8 cellular contexts compared by ENCODE assay signal in the genomic region with DNA sequence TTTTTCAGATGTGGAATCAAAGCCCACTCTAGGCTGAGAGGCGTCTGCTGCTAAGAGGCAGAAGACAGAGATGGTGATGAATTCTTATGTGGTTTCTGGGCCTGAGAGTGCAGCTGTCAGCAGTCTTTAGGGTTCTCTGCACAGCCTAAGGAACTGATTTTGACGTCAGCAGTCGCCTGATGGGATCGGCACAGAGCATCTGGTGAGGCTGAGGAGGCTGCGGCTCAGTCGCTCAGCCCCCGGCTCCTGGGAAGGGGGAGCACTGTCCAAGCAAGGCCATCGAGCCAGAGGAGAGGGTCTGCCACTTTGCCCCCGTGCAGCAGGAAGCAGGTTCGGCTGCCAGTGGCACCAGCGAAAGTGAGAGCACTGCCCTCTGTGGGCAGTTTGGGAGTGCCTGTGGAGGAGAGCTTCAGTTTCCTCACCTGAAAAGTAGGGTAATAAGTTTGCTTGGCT.
A peak's percentile ranks its signal among the peaks of the same experiment; 100 is the strongest.
DNase-seq lines count a peak whose midpoint lies in the region; ATAC-seq and TF ChIP-seq lines count a peak whose summit lies in the region.

No MANE protein-coding gene starts in this region.

- H3K4me3 Mint-ChIP-seq in immature natural killer cell, result no peak overlapping the region
- no peak overlapping the region for H3K4me3 Mint-ChIP-seq in stimulated activated memory B cell treated with anti-CD40 and anti-IgM and Interleukin-4, amounts not matched to agents 10 μg/mL and 1 μg/mL and 100 μg/mL, for 72 hours

- H3K36me3 ChIP-seq in adipocyte (ENCODE audit: control insufficient read depth, insufficient read depth, low read length, severe bottlenecking), result no peaks in the 10 kb centered on the region

- peak; percentile 45 for TF ChIP-seq CTCF in AG10803 (conservative IDR thresholded peaks at IDR 0.05; ENCODE audit: low read length)

- H3K27ac Mint-ChIP-seq in immature natural killer cell, result no peak overlapping the region
- no peak overlapping the region for H3K27ac Mint-ChIP-seq in stimulated activated memory B cell treated with anti-CD40 and anti-IgM and Interleukin-4, amounts not matched to agents 10 μg/mL and 1 μg/mL and 100 μg/mL, for 72 hours

- no peaks in the 10 kb centered on the region for H3K27me3 Mint-ChIP-seq in immature natural killer cell (ENCODE audit: low read depth in 3 of 3)
- H3K27me3 Mint-ChIP-seq in stimulated activated memory B cell treated with anti-CD40 and anti-IgM and Interleukin-4, amounts not matched to agents 10 μg/mL and 1 μg/mL and 100 μg/mL, for 72 hours, result no peaks in the 10 kb centered on the region

- peaks cover 83% of the 10 kb centered on the region for H3K4me1 ChIP-seq in adipocyte (ENCODE audit: control insufficient read depth, insufficient read depth, low read length)

- no peaks in the 10 kb centered on the region for H3K9me3 Mint-ChIP-seq in immature natural killer cell
- no peaks in the 10 kb centered on the region for H3K9me3 Mint-ChIP-seq in stimulated activated memory B cell treated with anti-CD40 and anti-IgM and Interleukin-4, amounts not matched to agents 10 μg/mL and 1 μg/mL and 100 μg/mL, for 72 hours

- peak; percentile 70 for DNase-seq in AG10803 (ENCODE audit: low read depth)
- DNase-seq in KBM-7, result peak; percentile 51
- no peak for DNase-seq in adipocyte (ENCODE audit: low read depth)
- peak in 2 of 3 donors; percentile 5 to 9 for DNase-seq in immature natural killer cell
- no peak for DNase-seq in mesenteric fat pad (ENCODE audit: low spot score)
- DNase-seq in LoVo (ENCODE audit: low spot score), result no peak

- H3K27me3 ChIP-seq in adipocyte (replicated peaks; ENCODE audit: control insufficient read depth, insufficient read depth, low read length), result no peaks in the 10 kb centered on the region

- H3K4me3 ChIP-seq in AG10803 (ENCODE audit: low read length) (no peak overlapping the region), adipocyte (ENCODE audit: low read length) (no peak overlapping the region)

- peak; percentile 59 for ATAC-seq in stimulated activated memory B cell treated with anti-CD40 and anti-IgM and Interleukin-4, amounts not matched to agents 10 μg/mL and 1 μg/mL and 100 μg/mL, for 72 hours
- ATAC-seq in HG02763 (IDR thresholded peaks at IDR 0.05; ENCODE audit: unreplicated experiment), result no peak

- H3K4me1 Mint-ChIP-seq in immature natural killer cell, result peaks cover 0 to 15% of the 10 kb centered on the region in 2 donors
- no peaks in the 10 kb centered on the region for H3K4me1 Mint-ChIP-seq in stimulated activated memory B cell treated with anti-CD40 and anti-IgM and Interleukin-4, amounts not matched to agents 10 μg/mL and 1 μg/mL and 100 μg/mL, for 72 hours

- peaks cover 0 to 3% (median 0%) of the 10 kb centered on the region in 3 donors for H3K36me3 Mint-ChIP-seq in immature natural killer cell
- H3K36me3 Mint-ChIP-seq in stimulated activated memory B cell treated with anti-CD40 and anti-IgM and Interleukin-4, amounts not matched to agents 10 μg/mL and 1 μg/mL and 100 μg/mL, for 72 hours, result peaks cover 7% of the 10 kb centered on the region

- in situ Hi-C loops in KBM-7 (cut with MboI; ENCODE audit: low pct_unique_long_range_greater_than_20kb, low sequenced_read_pairs), result no loop called here

- peak overlapping the region; percentile 74 for H3K9ac ChIP-seq in adipocyte (ENCODE audit: low read length)

- H3K9me3 ChIP-seq in adipocyte (ENCODE audit: control insufficient read depth, low read length), result no peaks in the 10 kb centered on the region

Comparison
In these comparisons a context has a peak if more than half of its experiments do, and no peak if none do; other contexts are left out.
1. DNase-seq: peak in AG10803 (single experiment), KBM-7 (single experiment) and immature natural killer cell (2 of 3); none in adipocyte (single experiment), mesenteric fat pad (single experiment) and LoVo (single experiment).